ENCODE assay signal across 12 cellular contexts in genomic region chr17:4329838-4330237, GRCh38. TPM values are rescaled to one million over a fixed set of nuclear protein-coding genes. Genes with fewer than 3 reads are reported as not detected.
DNase-seq lines count a peak whose midpoint lies in the region; ATAC-seq and TF ChIP-seq lines count a peak whose summit lies in the region.
"Had no signal": no experiment of that assay in that cellular context is flagged by ENCODE, and none has a peak within 500 bp of the region (broad histone marks: within the 10 kb centered on the region; RNA-seq: fewer than 3 reads in every experiment).

No MANE protein-coding gene starts in this region.

- POLR2A ChIA-PET in activated CD4-positive, alpha-beta T cell treated with anti-CD3 and anti-CD28 coated beads for 36 hours (lab: Charles Lee): interaction anchor here (0.5 kb wide), 1 partner anchor 10 kb away, joined by 3 read pairs; no protein-coding TSS in a partner anchor

- peak overlapping the region; percentile 33 for H3K27ac Mint-ChIP-seq in activated CD4-positive, alpha-beta T cell treated with anti-CD3 and anti-CD28 coated beads for 36 hours
- H3K27ac Mint-ChIP-seq in stimulated activated naive CD8-positive, alpha-beta T cell treated with anti-CD3 and anti-CD28 coated beads, Interleukin-15, Interleukin-2, amounts not matched to agents 100 ng/mL and 50 ng/mL, for 24 hours: peak overlapping the region; percentile 37
- H3K27ac Mint-ChIP-seq: activated CD4-positive, alpha-beta T cell treated with anti-CD3 and anti-CD28 coated beads, Interleukin-2, amount 10 ng/mL, durations not matched to agents 7 days and 5 days had no signal

- peaks cover 61% of the 10 kb centered on the region for H3K4me1 Mint-ChIP-seq in activated CD4-positive, alpha-beta T cell treated with anti-CD3 and anti-CD28 coated beads for 36 hours
- peaks cover 63% of the 10 kb centered on the region for H3K4me1 Mint-ChIP-seq in stimulated activated naive CD8-positive, alpha-beta T cell treated with anti-CD3 and anti-CD28 coated beads, Interleukin-15, Interleukin-2, amounts not matched to agents 100 ng/mL and 50 ng/mL, for 24 hours (ENCODE audit: low read depth)

- peaks cover 27% of the 10 kb centered on the region for H3K36me3 Mint-ChIP-seq in activated CD4-positive, alpha-beta T cell treated with anti-CD3 and anti-CD28 coated beads for 36 hours (ENCODE audit: low read depth)
- peaks cover 38% of the 10 kb centered on the region for H3K36me3 Mint-ChIP-seq in stimulated activated naive CD8-positive, alpha-beta T cell treated with anti-CD3 and anti-CD28 coated beads, Interleukin-15, Interleukin-2, amounts not matched to agents 100 ng/mL and 50 ng/mL, for 24 hours (ENCODE audit: low read depth)

- H3K4me3 Mint-ChIP-seq in activated CD4-positive, alpha-beta T cell treated with anti-CD3 and anti-CD28 coated beads for 36 hours: no peak overlapping the region
- no peak overlapping the region for H3K4me3 Mint-ChIP-seq in stimulated activated naive CD8-positive, alpha-beta T cell treated with anti-CD3 and anti-CD28 coated beads, Interleukin-15, Interleukin-2, amounts not matched to agents 100 ng/mL and 50 ng/mL, for 24 hours
- H3K4me3 Mint-ChIP-seq: activated CD4-positive, alpha-beta T cell treated with anti-CD3 and anti-CD28 coated beads, Interleukin-2, amount 10 ng/mL, durations not matched to agents 7 days and 5 days had no signal

- ATAC-seq in activated CD4-positive, alpha-beta T cell treated with anti-CD3 and anti-CD28 coated beads for 36 hours: peak; percentile 43
- ATAC-seq in GM18873 (IDR thresholded peaks at IDR 0.05; ENCODE audit: low FRiP score, unreplicated experiment): no peak

- intact Hi-C loops in activated CD4-positive, alpha-beta T cell treated with anti-CD3 and anti-CD28 coated beads for 36 hours (cut with DNase I, micrococcal nuclease): no loop called here

- no peak overlapping the region for H3K4me3 ChIP-seq in fibroblast of villous mesenchyme (ENCODE audit: low read depth, low read length)
- H3K4me3 ChIP-seq: ascending aorta, suprapubic skin had no signal

- TF ChIP-seq CTCF in fibroblast of villous mesenchyme (IDR thresholded peaks at IDR 0.05; ENCODE audit: insufficient read depth, low read depth, low read length): no peak

- no peak for DNase-seq in activated CD4-positive, alpha-beta T cell treated with anti-CD3 and anti-CD28 coated beads for 36 hours
- no peak for DNase-seq in activated CD4-positive, alpha-beta T cell treated with anti-CD3 and anti-CD28 coated beads, Interleukin-2, amount 50 U/mL, for 48 hours
- DNase-seq in T1000 (lab: John Stamatoyannopoulos, UW) (peak; percentile 15), fibroblast of villous mesenchyme (ENCODE audit: low read depth) (peak; percentile 96), DMS153 treated with DMSO at 0.1 percent for 48 hours (lab: John Stamatoyannopoulos, UW; ENCODE audit: unreplicated experiment) (no peak), NCI-H69 (lab: John Stamatoyannopoulos, UW) (no peak)
- DNase-seq: activated CD4-positive, alpha-beta T cell treated with anti-CD3 and anti-CD28 coated beads, Interleukin-2, amount 10 ng/mL, durations not matched to agents 7 days and 5 days; left cardiac atrium had no signal

- peaks cover 11% of the 10 kb centered on the region for H3K9me3 Mint-ChIP-seq in activated CD4-positive, alpha-beta T cell treated with anti-CD3 and anti-CD28 coated beads for 36 hours (ENCODE audit: low read depth)
- peaks cover 6% of the 10 kb centered on the region for H3K9me3 Mint-ChIP-seq in stimulated activated naive CD8-positive, alpha-beta T cell treated with anti-CD3 and anti-CD28 coated beads, Interleukin-15, Interleukin-2, amounts not matched to agents 100 ng/mL and 50 ng/mL, for 24 hours

- H3K27me3 Mint-ChIP-seq in activated CD4-positive, alpha-beta T cell treated with anti-CD3 and anti-CD28 coated beads for 36 hours: no peaks in the 10 kb centered on the region
- no peaks in the 10 kb centered on the region for H3K27me3 Mint-ChIP-seq in stimulated activated naive CD8-positive, alpha-beta T cell treated with anti-CD3 and anti-CD28 coated beads, Interleukin-15, Interleukin-2, amounts not matched to agents 100 ng/mL and 50 ng/mL, for 24 hours
- H3K27me3 Mint-ChIP-seq: activated CD4-positive, alpha-beta T cell treated with anti-CD3 and anti-CD28 coated beads, Interleukin-2, amount 10 ng/mL, durations not matched to agents 7 days and 5 days had no signal

- CTCF ChIA-PET in activated CD4-positive, alpha-beta T cell treated with anti-CD3 and anti-CD28 coated beads for 36 hours (lab: Charles Lee): interaction anchor here (0.6 to 1.8 kb wide), 2 partner anchors 24 to 131 kb away, joined by 3 to 4 read pairs; no protein-coding TSS in a partner anchor

RNA-seq across cellular contexts. Expression of gene UBE2G1, which starts 36.6 kb away (rescaled TPM):
- 10 to 100 TPM; 51.0 to 52.9 TPM for total RNA-seq in activated CD4-positive, alpha-beta T cell treated with anti-CD3 and anti-CD28 coated beads for 36 hours
- total RNA-seq in fibroblast of villous mesenchyme: 37.7 and 45.3 TPM in 2 replicates

Comparison
In these comparisons a context has a peak if more than half of its experiments do, and no peak if none do; other contexts are left out.
1. DNase-seq: peak in T1000 (single experiment) and fibroblast of villous mesenchyme (single experiment); none in activated CD4-positive, alpha-beta T cell treated with anti-CD3 and anti-CD28 coated beads for 36 hours (single experiment), activated CD4-positive, alpha-beta T cell treated with anti-CD3 and anti-CD28 coated beads, Interleukin-2, amount 50 U/mL, for 48 hours (0 of 2), DMS153 treated with DMSO at 0.1 percent for 48 hours (single experiment) and NCI-H69 (single experiment).